In the genomic region with DNA sequence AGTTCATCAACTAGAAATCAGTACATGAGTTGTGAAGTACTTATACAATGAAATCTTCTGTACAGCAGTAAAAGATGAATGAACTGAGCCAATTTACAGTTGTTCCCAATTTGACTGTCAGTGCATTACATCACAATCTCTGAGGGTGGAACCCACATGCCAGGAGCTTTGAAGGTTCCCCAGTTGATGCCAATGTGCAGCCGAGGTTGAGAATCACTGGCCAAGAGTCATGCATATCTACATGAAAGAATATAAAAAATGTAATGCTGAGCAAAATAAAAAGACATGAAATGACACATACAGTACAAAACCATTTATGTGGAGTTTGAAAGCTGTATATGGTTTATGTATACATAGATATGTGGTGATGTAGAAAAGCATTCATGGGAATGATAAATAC, we compare ENCODE assay signal across 33 cellular contexts.
"Had no signal": no experiment of that assay in that cellular context is flagged by ENCODE, and none has a peak within 500 bp of the region (broad histone marks: within the 10 kb centered on the region; RNA-seq: fewer than 3 reads in every experiment).

No MANE protein-coding gene starts in this region.

- DNase-seq: Karpas-422, Kasumi-1, MG63, MM.1S, MV-4-11, NCI-H1048, NCI-H1092, NCI-H1092 treated with DMSO at 0.1 percent for 48 hours, NCI-H1105, NCI-H1105 treated with DMSO at 0.1 percent for 48 hours, NCI-H1417, NCI-H1417 treated with DMSO at 0.1 percent for 48 hours, NCI-H1436, NCI-H1436 treated with DMSO at 0.1 percent for 48 hours, NCI-H146, NCI-H1694, NCI-H1694 treated with DMSO at 0.1 percent for 48 hours, NCI-H187, NCI-H187 treated with DMSO at 0.1 percent for 48 hours, NCI-H1930, NCI-H2029, NCI-H2029 treated with DMSO at 0.1 percent for 48 hours, NCI-H2081, NCI-H2081 treated with DMSO at 0.1 percent for 48 hours, NCI-H2107, NCI-H2171, NCI-H2171 treated with DMSO at 0.1 percent for 48 hours, NCI-H2227 treated with DMSO at 0.1 percent for 48 hours, NCI-H226, NCI-H345, NCI-H446, NCI-H446 treated with DMSO at 0.1 percent for 48 hours, NCI-H510A had no signal
